In genomic region chr18:35042389-35043066, GRCh38 we compare ENCODE assay signal across 8 cellular contexts. TPM values are rescaled to one million over a fixed set of nuclear protein-coding genes. Genes with fewer than 3 reads are reported as not detected.
A peak's percentile ranks its signal among the peaks of the same experiment; 100 is the strongest.
DNase-seq lines count a peak whose midpoint lies in the region; ATAC-seq, FAIRE-seq and TF ChIP-seq lines count a peak whose summit lies in the region.

No MANE protein-coding gene starts in this region.

- no peaks in the 10 kb centered on the region for H3K36me3 Mint-ChIP-seq in natural killer cell

- no peaks in the 10 kb centered on the region for H3K36me3 ChIP-seq in NT2/D1 (ENCODE audit: insufficient read depth, insufficient read length, low read length)

- no peaks in the 10 kb centered on the region for H3K9me3 Mint-ChIP-seq in natural killer cell

- TF ChIP-seq CTCF in natural killer cell (IDR thresholded peaks at IDR 0.05): no peak

- peak overlapping the region; percentile 96 for H3K4me3 Mint-ChIP-seq in natural killer cell

- H3K27me3 Mint-ChIP-seq in natural killer cell (ENCODE audit: low read depth in 2 of 2): peaks cover 0 to 4% of the 10 kb centered on the region in 2 donors

- H3K27ac Mint-ChIP-seq in natural killer cell: peak overlapping the region; percentile 98 to 99

- H3K4me1 ChIP-seq in NT2/D1 (ENCODE audit: insufficient read depth, insufficient read length): no peaks in the 10 kb centered on the region

- H3K9ac ChIP-seq in NT2/D1 (ENCODE audit: insufficient read length, low read depth): no peak overlapping the region

- no peak for FAIRE-seq in H54 (lab: Jason Lieb, UNC)

- H3K4me3 ChIP-seq in NT2/D1 (ENCODE audit: insufficient read length, low read depth): peak overlapping the region; percentile 67

- no peaks in the 10 kb centered on the region for H3K27me3 ChIP-seq in NT2/D1 (ENCODE audit: insufficient read depth, insufficient read length)

- TF ChIP-seq POLR2A in H54 (IDR thresholded peaks at IDR 0.05; ENCODE audit: low read depth, low read length): no peak

- no peak for DNase-seq in NT2/D1 (ENCODE audit: low read depth, low spot score)
- peak; percentile 73 for DNase-seq in dermis blood vessel endothelial cell
- DNase-seq in natural killer cell: no peak
- no peak for DNase-seq in posterior vena cava (ENCODE audit: low spot score)
- DNase-seq in H54 (ENCODE audit: insufficient read length, low spot score): no peak

- peak; percentile 19 for ATAC-seq in GM18511 (IDR thresholded peaks at IDR 0.05; ENCODE audit: unreplicated experiment)
- peak; percentile 41 to 58 (median 50) for ATAC-seq in natural killer cell
- ATAC-seq in HG02840 (IDR thresholded peaks at IDR 0.05; ENCODE audit: low FRiP score, unreplicated experiment): no peak
- no peak for ATAC-seq in GM18870 (IDR thresholded peaks at IDR 0.05; ENCODE audit: unreplicated experiment)

- no peaks in the 10 kb centered on the region for H3K9me3 ChIP-seq in NT2/D1 (ENCODE audit: insufficient read depth, low read length)

- intact Hi-C loops in natural killer cell (cut with micrococcal nuclease) (loop anchor here (1.0 to 2.0 kb wide), 6 partner anchors 8 to 302 kb away; partner anchors contain the start of gene ZNF24), posterior vena cava (cut with DNase I) (no loop called here)

- H3K4me1 Mint-ChIP-seq in natural killer cell: peaks cover 96 to 98% of the 10 kb centered on the region in 2 donors

RNA-seq across cellular contexts. Expression of gene MAPRE2, which starts 1.3 kb away (rescaled TPM):
- total RNA-seq in dermis blood vessel endothelial cell (29.8 and 35.8 TPM in 2 replicates), natural killer cell (100 to 1,000 TPM; 159 to 283 (median 207) TPM), posterior vena cava (10 to 100 TPM; 38.7 to 52.8 TPM)

Comparison
In these comparisons a context has a peak if more than half of its experiments do, and no peak if none do; other contexts are left out.
1. ATAC-seq: peak in GM18511 (single experiment) and natural killer cell (3 of 3); none in HG02840 (single experiment) and GM18870 (single experiment).